32 cellular contexts compared by ENCODE assay signal in genomic region chr4:15786743-15787142, GRCh38. TPM values are rescaled to one million over a fixed set of nuclear protein-coding genes. Genes with fewer than 3 reads are reported as not detected.
"Had no signal": no experiment of that assay in that cellular context is flagged by ENCODE, and none has a peak within 500 bp of the region (broad histone marks: within the 10 kb centered on the region; RNA-seq: fewer than 3 reads in every experiment).

No MANE protein-coding gene starts in this region.

- DNase-seq: activated CD4-positive, alpha-beta memory T cell treated with anti-CD3 and anti-CD28 coated beads for 36 hours; activated CD4-positive, alpha-beta T cell treated with anti-CD3 and anti-CD28 coated beads for 36 hours; activated CD4-positive, alpha-beta T cell treated with anti-CD3 and anti-CD28 coated beads, Interleukin-2, amount 10 ng/mL, durations not matched to agents 24 days and 14 days; activated CD4-positive, CD25-positive, alpha-beta regulatory T cell; activated CD4-positive, CD25-positive, alpha-beta regulatory T cell treated with anti-CD3 and anti-CD28 coated beads, Interleukin-2, amount 50 U/mL, for 72 hours; activated CD8-positive, alpha-beta memory T cell treated with anti-CD3 and anti-CD28 coated beads, Interleukin-2, amount 10 ng/mL, durations not matched to agents 7 days and 5 days; activated CD8-positive, alpha-beta memory T cell treated with anti-CD3 and anti-CD28 coated beads, Interleukin-2, amount 50 U/mL, for 4 hours; activated CD8-positive, alpha-beta T cell treated with anti-CD3 and anti-CD28 coated beads, Interleukin-2, amount 10 ng/mL, durations not matched to agents 7 days and 5 days; activated effector memory CD4-positive, alpha-beta T cell treated with anti-CD3 and anti-CD28 coated beads, Interleukin-2, amount 50 U/mL, for 16 hours; activated naive CD4-positive, alpha-beta T cell treated with anti-CD3 and anti-CD28 coated beads for 36 hours; activated naive CD8-positive, alpha-beta T cell treated with anti-CD3 and anti-CD28 coated beads for 36 hours; activated naive CD8-positive, alpha-beta T cell treated with anti-CD3 and anti-CD28 coated beads, Interleukin-2, amount 50 U/mL, for 24 hours; activated T-cell treated with anti-CD3 and anti-CD28 coated beads, Interleukin-2, amount 50 U/mL, for 1 hour; activated T-cell treated with anti-CD3 and anti-CD28 coated beads, Interleukin-2, amount 50 U/mL, for 48 hours; adrenal gland; amygdala; aorta; body of pancreas; caudate nucleus; cortex of kidney; dermis blood vessel endothelial cell; effector CD4-positive, alpha-beta T cell; effector memory CD8-positive, alpha-beta T cell; erythroblast; esophagus squamous epithelium; foreskin melanocyte; T-helper 2 cell had no signal

- H3K9me3 Mint-ChIP-seq: activated CD4-positive, alpha-beta memory T cell treated with anti-CD3 and anti-CD28 coated beads for 36 hours; activated naive CD4-positive, alpha-beta T cell treated with anti-CD3 and anti-CD28 coated beads for 36 hours; activated naive CD4-positive, alpha-beta T cell treated with anti-CD3 and anti-CD28 coated beads, Interleukin-2, amount 50 U/mL, for 24 hours; activated naive CD8-positive, alpha-beta T cell treated with anti-CD3 and anti-CD28 coated beads, Interleukin-2, amount 50 U/mL, for 24 hours; effector memory CD8-positive, alpha-beta T cell had no signal

- H3K4me1 ChIP-seq: adrenal gland, body of pancreas, esophagus squamous epithelium, gastroesophageal sphincter had no signal

- H3K4me3 Mint-ChIP-seq: activated CD4-positive, alpha-beta memory T cell treated with anti-CD3 and anti-CD28 coated beads for 36 hours; activated CD4-positive, alpha-beta T cell treated with anti-CD3 and anti-CD28 coated beads for 36 hours; activated CD4-positive, alpha-beta T cell treated with anti-CD3 and anti-CD28 coated beads, Interleukin-2, amount 10 ng/mL, durations not matched to agents 24 days and 14 days; activated CD8-positive, alpha-beta memory T cell treated with anti-CD3 and anti-CD28 coated beads, Interleukin-2, amount 10 ng/mL, durations not matched to agents 7 days and 5 days; activated CD8-positive, alpha-beta T cell treated with anti-CD3 and anti-CD28 coated beads, Interleukin-2, amount 10 ng/mL, durations not matched to agents 7 days and 5 days; activated naive CD4-positive, alpha-beta T cell treated with anti-CD3 and anti-CD28 coated beads for 36 hours; activated naive CD4-positive, alpha-beta T cell treated with anti-CD3 and anti-CD28 coated beads, Interleukin-2, amount 50 U/mL, for 24 hours; activated naive CD8-positive, alpha-beta T cell treated with anti-CD3 and anti-CD28 coated beads for 36 hours; activated naive CD8-positive, alpha-beta T cell treated with anti-CD3 and anti-CD28 coated beads, Interleukin-2, amount 50 U/mL, for 24 hours; effector memory CD8-positive, alpha-beta T cell had no signal

- H3K27me3 Mint-ChIP-seq: activated CD4-positive, alpha-beta T cell treated with anti-CD3 and anti-CD28 coated beads for 36 hours; activated CD4-positive, alpha-beta T cell treated with anti-CD3 and anti-CD28 coated beads, Interleukin-2, amount 10 ng/mL, durations not matched to agents 24 days and 14 days; activated CD8-positive, alpha-beta memory T cell treated with anti-CD3 and anti-CD28 coated beads, Interleukin-2, amount 10 ng/mL, durations not matched to agents 7 days and 5 days; activated naive CD4-positive, alpha-beta T cell treated with anti-CD3 and anti-CD28 coated beads, Interleukin-2, amount 50 U/mL, for 24 hours; activated naive CD8-positive, alpha-beta T cell treated with anti-CD3 and anti-CD28 coated beads for 36 hours had no signal

- H3K27me3 ChIP-seq: adrenal gland, body of pancreas had no signal

- H3K36me3 ChIP-seq: adrenal gland, esophagus squamous epithelium, gastroesophageal sphincter had no signal

- H3K9me3 ChIP-seq: adrenal gland, body of pancreas, esophagus squamous epithelium, gastroesophageal sphincter had no signal

- H3K27ac ChIP-seq: adrenal gland, body of pancreas, esophagus squamous epithelium, gastroesophageal sphincter had no signal

- H3K4me3 ChIP-seq: adrenal gland, body of pancreas, esophagus squamous epithelium, gastroesophageal sphincter had no signal

- H3K27ac Mint-ChIP-seq: activated CD4-positive, alpha-beta memory T cell treated with anti-CD3 and anti-CD28 coated beads for 36 hours; activated CD4-positive, alpha-beta T cell treated with anti-CD3 and anti-CD28 coated beads for 36 hours; activated CD8-positive, alpha-beta memory T cell treated with anti-CD3 and anti-CD28 coated beads, Interleukin-2, amount 10 ng/mL, durations not matched to agents 7 days and 5 days; activated CD8-positive, alpha-beta T cell treated with anti-CD3 and anti-CD28 coated beads, Interleukin-2, amount 10 ng/mL, durations not matched to agents 7 days and 5 days; activated naive CD4-positive, alpha-beta T cell treated with anti-CD3 and anti-CD28 coated beads for 36 hours; activated naive CD8-positive, alpha-beta T cell treated with anti-CD3 and anti-CD28 coated beads for 36 hours; activated naive CD8-positive, alpha-beta T cell treated with anti-CD3 and anti-CD28 coated beads, Interleukin-2, amount 50 U/mL, for 24 hours; activated T-helper 1 cell treated with anti-CD3 and anti-CD28 coated beads, Interleukin-12 subunit alpha, Interleukin-12 subunit beta, Interleukin-2, Interleukin-4 antibody, amounts not matched to agents 30 ng/mL and 10 ng/mL and 1 ng/mL, durations not matched to agents 14 hours and 24 hours and 36 hours; effector memory CD8-positive, alpha-beta T cell had no signal

- ATAC-seq: activated CD4-positive, alpha-beta T cell treated with anti-CD3 and anti-CD28 coated beads for 36 hours; activated CD8-positive, alpha-beta memory T cell treated with anti-CD3 and anti-CD28 coated beads, Interleukin-2, amount 10 ng/mL, durations not matched to agents 7 days and 5 days; activated CD8-positive, alpha-beta T cell treated with anti-CD3 and anti-CD28 coated beads, Interleukin-2, amount 10 ng/mL, durations not matched to agents 7 days and 5 days; activated naive CD8-positive, alpha-beta T cell treated with anti-CD3 and anti-CD28 coated beads, Interleukin-2, amount 50 U/mL, for 24 hours; body of pancreas; effector memory CD8-positive, alpha-beta T cell; gastroesophageal sphincter had no signal

RNA-seq across cellular contexts. Expression of gene CD38, which starts 8.6 kb away (rescaled TPM):
- total RNA-seq: chondrocyte, fibroblast of lung had no signal
